9 cellular contexts compared by ENCODE assay signal in genomic region chr21:44024895-44025353, GRCh38. TPM values are rescaled to one million over a fixed set of nuclear protein-coding genes. Genes with fewer than 3 reads are reported as not detected.
DNase-seq lines count a peak whose midpoint lies in the region; ATAC-seq and TF ChIP-seq lines count a peak whose summit lies in the region.
"Had no signal": no experiment of that assay in that cellular context is flagged by ENCODE, and none has a peak within 500 bp of the region (broad histone marks: within the 10 kb centered on the region; RNA-seq: fewer than 3 reads in every experiment).

No MANE protein-coding gene starts in this region.

- DNase-seq in CD4-positive, alpha-beta memory T cell: no peak
- DNase-seq in SK-N-MC (ENCODE audit: low read depth, low spot score) (no peak), epithelial cell of esophagus (ENCODE audit: low read depth) (peak; percentile 75)
- no peak for DNase-seq in naive thymus-derived CD8-positive, alpha-beta T cell

- POLR2A ChIA-PET in CD4-positive, alpha-beta memory T cell (lab: Charles Lee; ENCODE audit: partially characterized antibody): interaction anchor here (1.8 kb wide), 1 partner anchor 12 kb away, joined by 7 read pairs; the partner anchor contains the start of gene TRAPPC10
- POLR2A ChIA-PET in naive thymus-derived CD8-positive, alpha-beta T cell (lab: Charles Lee): no interaction called here

- H3K27ac Mint-ChIP-seq in CD4-positive, alpha-beta memory T cell: peak overlapping the region; percentile 31 to 92 (median 63)
- H3K27ac Mint-ChIP-seq in naive thymus-derived CD8-positive, alpha-beta T cell: peak overlapping the region in 8 of 10 donors; percentile 37 to 87 (median 78)

- H3K4me3 Mint-ChIP-seq in CD4-positive, alpha-beta memory T cell: peak overlapping the region in 6 of 8 donors; percentile 16 to 69 (median 65)
- H3K4me3 Mint-ChIP-seq in naive thymus-derived CD8-positive, alpha-beta T cell: peak overlapping the region in 8 of 10 donors; percentile 22 to 68 (median 45)

- H3K36me3 ChIP-seq in CD4-positive, alpha-beta memory T cell (ENCODE audit: insufficient read depth, low read length): no peaks in the 10 kb centered on the region
- H3K36me3 ChIP-seq in SK-N-MC (ENCODE audit: insufficient read depth, low read length): peaks cover 4% of the 10 kb centered on the region; the same call in 1 of the 2 replicates
- H3K36me3 ChIP-seq: cardiac muscle cell had no signal

- no peaks in the 10 kb centered on the region for H3K27me3 Mint-ChIP-seq in CD4-positive, alpha-beta memory T cell
- no peaks in the 10 kb centered on the region for H3K27me3 Mint-ChIP-seq in naive thymus-derived CD8-positive, alpha-beta T cell

- H3K4me1 ChIP-seq in CD4-positive, alpha-beta memory T cell (ENCODE audit: insufficient read depth, low read length): peaks cover 93% of the 10 kb centered on the region

- no peak for ATAC-seq in naive thymus-derived CD8-positive, alpha-beta T cell
- no peak for ATAC-seq in HG02852 (IDR thresholded peaks at IDR 0.05; ENCODE audit: unreplicated experiment)
- no peak for ATAC-seq in HG03175 (IDR thresholded peaks at IDR 0.05; ENCODE audit: unreplicated experiment)
- ATAC-seq in HG02763 (IDR thresholded peaks at IDR 0.05; ENCODE audit: unreplicated experiment): no peak
- no peak for ATAC-seq in GM19452 (IDR thresholded peaks at IDR 0.05; ENCODE audit: unreplicated experiment)

- intact Hi-C loops in CD4-positive, alpha-beta memory T cell (cut with micrococcal nuclease): no loop called here

- H3K27me3 ChIP-seq in CD4-positive, alpha-beta memory T cell (ENCODE audit: insufficient read depth, low read length): no peaks in the 10 kb centered on the region
- H3K27me3 ChIP-seq: cardiac muscle cell had no signal

- H3K36me3 Mint-ChIP-seq in CD4-positive, alpha-beta memory T cell: peaks cover 13 to 17% of the 10 kb centered on the region in 2 donors
- H3K36me3 Mint-ChIP-seq in naive thymus-derived CD8-positive, alpha-beta T cell: peaks cover 0 to 15% (median 6%) of the 10 kb centered on the region in 3 donors

- H3K9me3 Mint-ChIP-seq in CD4-positive, alpha-beta memory T cell: no peaks in the 10 kb centered on the region
- no peaks in the 10 kb centered on the region for H3K9me3 Mint-ChIP-seq in naive thymus-derived CD8-positive, alpha-beta T cell

- CTCF ChIA-PET in CD4-positive, alpha-beta memory T cell (lab: Charles Lee; ENCODE audit: partially characterized antibody): no interaction called here

- H3K4me3 ChIP-seq in CD4-positive, alpha-beta memory T cell (ENCODE audit: low read length in 2 of 2): no peak overlapping the region
- peak overlapping the region; percentile 30; the same call in 1 of the 2 replicates for H3K4me3 ChIP-seq in SK-N-MC
- H3K4me3 ChIP-seq in epithelial cell of esophagus (ENCODE audit: low read length): no peak overlapping the region
- H3K4me3 ChIP-seq: cardiac muscle cell had no signal

- H3K27ac ChIP-seq in CD4-positive, alpha-beta memory T cell (ENCODE audit: low read depth, low read length): no peak overlapping the region
- H3K27ac ChIP-seq in SK-N-MC: peak overlapping the region; percentile 88

- peak overlapping the region; percentile 64 for H3K9ac ChIP-seq in SK-N-MC (ENCODE audit: insufficient read length)

- no peaks in the 10 kb centered on the region for H3K9me3 ChIP-seq in CD4-positive, alpha-beta memory T cell (ENCODE audit: control insufficient read depth in 1 of 2, low read length in 2 of 2)
- H3K9me3 ChIP-seq in SK-N-MC (ENCODE audit: low read depth, low read length): no peaks in the 10 kb centered on the region

- TF ChIP-seq CTCF in epithelial cell of esophagus (IDR thresholded peaks at IDR 0.05; ENCODE audit: insufficient read depth, low read depth, low read length, missing control alignments): peak; percentile 14

- H3K4me1 Mint-ChIP-seq in CD4-positive, alpha-beta memory T cell: peaks cover 50 to 96% (median 75%) of the 10 kb centered on the region in 4 donors
- peaks cover 34 to 95% (median 89%) of the 10 kb centered on the region in 4 donors for H3K4me1 Mint-ChIP-seq in naive thymus-derived CD8-positive, alpha-beta T cell

RNA-seq across cellular contexts. Expression of gene TRAPPC10, which starts 12.8 kb away (rescaled TPM):
- total RNA-seq in CD4-positive, alpha-beta memory T cell: 10 to 100 TPM; 94.2 to 95.5 TPM
- polyA plus RNA-seq in CD4-positive, alpha-beta memory T cell: 10 to 100 TPM; 17.7 to 40.2 TPM
- total RNA-seq in naive thymus-derived CD8-positive, alpha-beta T cell: 100 to 1,000 TPM in 1 of 2 experiments, 10 to 100 TPM in 1; 97.3 to 107 TPM
- polyA plus RNA-seq in naive thymus-derived CD8-positive, alpha-beta T cell: 10 to 100 TPM; 17.7 to 33.1 (median 22.8) TPM
